Comparison of ENCODE assay signal across 12 cellular contexts in the genomic region with DNA sequence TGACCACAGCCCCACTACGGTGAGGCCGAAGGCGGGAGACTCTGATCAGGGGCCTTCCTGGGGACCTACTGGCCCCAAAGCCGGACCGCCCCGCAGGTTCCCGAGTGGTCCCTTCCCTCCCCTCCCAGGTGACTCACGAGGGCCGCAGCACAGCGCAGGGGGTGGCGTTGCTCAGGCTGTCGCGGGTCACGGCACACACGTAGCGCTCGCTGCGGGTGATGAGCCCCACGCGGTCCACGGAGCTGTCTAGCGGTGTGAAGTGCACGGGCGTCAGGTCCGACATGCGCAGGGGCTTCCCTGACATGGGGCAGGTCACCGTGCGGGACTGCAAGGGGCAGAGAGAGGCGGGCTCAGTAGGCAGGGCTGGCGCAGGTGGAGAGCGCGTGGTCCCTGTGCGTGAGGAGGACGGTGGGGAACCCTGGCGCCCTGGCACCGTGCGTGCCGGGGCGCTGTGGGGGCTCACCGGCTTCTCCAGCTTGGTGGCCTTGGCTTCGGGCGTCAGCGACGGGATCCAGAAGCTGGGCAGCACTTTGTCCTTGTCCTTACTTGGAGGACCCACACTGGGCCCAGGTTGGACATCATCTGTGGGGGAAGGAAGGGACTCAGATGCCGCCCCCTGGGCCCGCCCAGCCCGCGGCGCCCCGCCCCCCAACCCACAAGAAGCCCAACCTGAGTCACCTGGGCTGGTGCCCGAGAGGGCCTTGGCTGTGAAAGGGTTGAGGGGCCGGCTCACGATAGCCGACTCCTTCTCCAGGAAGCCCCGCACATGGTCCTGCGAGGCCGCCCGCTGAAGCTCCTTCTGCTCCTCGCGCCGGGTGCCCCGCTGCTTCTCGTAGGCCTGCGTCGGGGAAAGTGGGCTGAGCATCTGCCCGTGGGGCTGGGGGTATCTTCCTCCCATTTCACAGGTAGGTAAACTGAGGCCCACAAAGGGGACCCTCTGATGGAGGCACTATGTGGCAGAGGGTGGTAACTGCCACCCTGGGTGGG. TPM values are rescaled to one million over a fixed set of nuclear protein-coding genes. Genes with fewer than 3 reads are reported as not detected.
DNase-seq lines count a peak whose midpoint lies in the region; ATAC-seq, FAIRE-seq and TF ChIP-seq lines count a peak whose summit lies in the region.
"Had no signal": no experiment of that assay in that cellular context is flagged by ENCODE, and none has a peak within 500 bp of the region (broad histone marks: within the 10 kb centered on the region; RNA-seq: fewer than 3 reads in every experiment).

No MANE protein-coding gene starts in this region.

- in situ Hi-C loops in Panc1 (cut with HindIII; ENCODE audit: low pct_unique_long_range_greater_than_20kb, low sequenced_read_pairs) = no loop called here

- peaks cover 84% of the 10 kb centered on the region for H3K4me1 Mint-ChIP-seq in activated T-cell treated with anti-CD3 and anti-CD28 coated beads, Interleukin-2, amount 50 U/mL, for 24 hours (ENCODE audit: low read depth)

- peak overlapping the region; percentile 76 for H3K4me3 Mint-ChIP-seq in activated T-cell treated with anti-CD3 and anti-CD28 coated beads, Interleukin-2, amount 50 U/mL, for 24 hours

- TF ChIP-seq CTCF in Panc1 (IDR thresholded peaks at IDR 0.05) (no peak), BE2C (IDR thresholded peaks at IDR 0.05; ENCODE audit: low read depth, low read length) (no peak)

- H3K4me3 ChIP-seq in Panc1 (ENCODE audit: low read depth in 2 of 2, low read length in 2 of 2) (no peak overlapping the region), small intestine (ENCODE audit: low read depth in 1 of 2, low read length in 2 of 2) (no peak overlapping the region), BE2C (ENCODE audit: low read depth, low read length) (no peak overlapping the region)
- H3K4me3 ChIP-seq: dorsolateral prefrontal cortex, prostate gland had no signal

- no peaks in the 10 kb centered on the region for H3K27me3 Mint-ChIP-seq in activated T-cell treated with anti-CD3 and anti-CD28 coated beads, Interleukin-2, amount 50 U/mL, for 24 hours

- no TSS peak for BruUV-seq in Panc1 (replicated peaks; lab: Mats Ljungman, UMichigan)

- no peak for FAIRE-seq in small intestine (lab: Jason Lieb, UNC)

- H3K27ac ChIP-seq in Panc1 (ENCODE audit: low read length) (no peak overlapping the region), small intestine (ENCODE audit: low read depth in 1 of 2, low read length in 1 of 2) (peak overlapping the region in 1 of 2 donors; percentile 21)
- H3K27ac ChIP-seq: prostate gland had no signal

- H3K27me3 ChIP-seq in Panc1 (ENCODE audit: control insufficient read depth, insufficient read depth, low read length) (no peaks in the 10 kb centered on the region), small intestine (ENCODE audit: control insufficient read depth in 2 of 2, insufficient read depth in 2 of 2, low read length in 2 of 2) (no peaks in the 10 kb centered on the region), BE2C (no peaks in the 10 kb centered on the region)
- H3K27me3 ChIP-seq: dorsolateral prefrontal cortex had no signal

- H3K9me3 ChIP-seq in Panc1 (ENCODE audit: control insufficient read depth, insufficient read depth, low read depth, low read length) = no peaks in the 10 kb centered on the region
- H3K9me3 ChIP-seq in small intestine (ENCODE audit: control insufficient read depth, low read depth) = no peaks in the 10 kb centered on the region
- H3K9me3 ChIP-seq in BE2C = peaks cover 4% of the 10 kb centered on the region; the same call in 1 of the 2 replicates
- H3K9me3 ChIP-seq: prostate gland, SK-N-SH had no signal

- intact Hi-C loops in Panc1 (cut with micrococcal nuclease; ENCODE audit: unreplicated experiment) = no loop called here

- POLR2A ChIA-PET in Panc1 (lab: Charles Lee) = no interaction called here

- H3K9me3 Mint-ChIP-seq in activated T-cell treated with anti-CD3 and anti-CD28 coated beads, Interleukin-2, amount 50 U/mL, for 24 hours = no peaks in the 10 kb centered on the region

- H3K36me3 ChIP-seq in Panc1 (ENCODE audit: control insufficient read depth, insufficient read depth, low read length) (no peaks in the 10 kb centered on the region; the same call in 1 of the 2 replicates), small intestine (ENCODE audit: control insufficient read depth in 2 of 2, insufficient read depth in 2 of 2, low read length in 2 of 2) (peaks cover 12 to 22% of the 10 kb centered on the region in 2 donors), BE2C (peaks cover 29% of the 10 kb centered on the region)

- H3K4me1 ChIP-seq in Panc1 (ENCODE audit: control insufficient read depth, insufficient read depth, low read length) = no peaks in the 10 kb centered on the region
- peaks cover 5 to 11% of the 10 kb centered on the region in 2 donors for H3K4me1 ChIP-seq in small intestine (ENCODE audit: control insufficient read depth in 2 of 2, insufficient read depth in 1 of 2, low read depth in 1 of 2, low read length in 1 of 2)
- peaks cover 3% of the 10 kb centered on the region; the same call in 1 of the 2 replicates for H3K4me1 ChIP-seq in BE2C
- H3K4me1 ChIP-seq: prostate gland had no signal

- DNase-seq in Panc1 (ENCODE audit: low read depth, low spot score) (no peak), iPS DF 19.7 (ENCODE audit: low read depth, low spot score) (peak; percentile 57), small intestine (peak; percentile 59), NOMO-1 treated with dmso at 0.1 percent for 144 hours (lab: John Stamatoyannopoulos, UW; ENCODE audit: unreplicated experiment) (no peak), BE2C (no peak), NCI-H69 (lab: John Stamatoyannopoulos, UW) (no peak)
- peak; percentile 61 for DNase-seq in activated T-cell treated with anti-CD3 and anti-CD28 coated beads, Interleukin-2, amount 50 U/mL, for 24 hours
- DNase-seq: dorsolateral prefrontal cortex, NCI-H2227 treated with DMSO at 0.1 percent for 48 hours had no signal

- WGBS in small intestine, 3 donors = 45 to 82% (median 71%) methylated on average over 62 to 66 of the region's 66 CpGs

- CTCF ChIA-PET in Panc1 (lab: Charles Lee) = no interaction called here

- H3K27ac Mint-ChIP-seq in activated T-cell treated with anti-CD3 and anti-CD28 coated beads, Interleukin-2, amount 50 U/mL, for 24 hours = peak overlapping the region; percentile 96

- H3K36me3 Mint-ChIP-seq in activated T-cell treated with anti-CD3 and anti-CD28 coated beads, Interleukin-2, amount 50 U/mL, for 24 hours (ENCODE audit: low read depth) = peaks cover 69% of the 10 kb centered on the region

- peak; percentile 37; the same call in 1 of the 2 replicates for ATAC-seq in Panc1
- ATAC-seq in GM18498 (IDR thresholded peaks at IDR 0.05; ENCODE audit: unreplicated experiment) = no peak

RNA-seq across cellular contexts. Expression of a gene that starts 23.7 kb away (rescaled TPM):
- 66.1 TPM for total RNA-seq in Panc1 (2021; ENCODE audit: unreplicated experiment)
- polyA plus RNA-seq in Panc1 (2012; ENCODE audit: insufficient read length) = 120 TPM
- 100 to 1,000 TPM; 102 to 181 (median 167) TPM for polyA plus RNA-seq in small intestine
- polyA plus RNA-seq in BE2C (2012; ENCODE audit: insufficient read depth, insufficient read length, low read depth) = 164 TPM

RNA-seq across cellular contexts. Expression of a gene that starts 24.4 kb away (rescaled TPM):
- total RNA-seq in Panc1 (2021; ENCODE audit: unreplicated experiment) = 0.64 TPM
- polyA plus RNA-seq in Panc1 (2012; ENCODE audit: insufficient read length) = 0.84 TPM
- polyA plus RNA-seq in small intestine = 10 to 100 TPM; 14.2 to 23.7 (median 21.3) TPM
- not detected for polyA plus RNA-seq in BE2C (2012; ENCODE audit: insufficient read depth, insufficient read length, low read depth)

RNA-seq across cellular contexts. Expression of a gene that starts 28.9 kb away (rescaled TPM):
- 3.0 TPM for total RNA-seq in Panc1 (2021; ENCODE audit: unreplicated experiment)
- polyA plus RNA-seq in Panc1 (2012; ENCODE audit: insufficient read length) = 16.3 TPM
- polyA plus RNA-seq in small intestine = 100 to 1,000 TPM in 2 of 3 donors, 10 to 100 TPM in 1; 38.0 to 687 (median 437) TPM
- polyA plus RNA-seq in BE2C (2012; ENCODE audit: insufficient read depth, insufficient read length, low read depth) = 7.2 TPM

RNA-seq across cellular contexts. Expression of a gene that starts 34.3 kb away (rescaled TPM):
- total RNA-seq in Panc1 (2021; ENCODE audit: unreplicated experiment) = 22.9 TPM
- 23.1 TPM for polyA plus RNA-seq in Panc1 (2012; ENCODE audit: insufficient read length)
- polyA plus RNA-seq in small intestine = 10 to 100 TPM in 1 of 3 donors, 1 to 10 TPM in 2; 2.4 to 11.4 (median 4.5) TPM
- polyA plus RNA-seq in BE2C (2012; ENCODE audit: insufficient read depth, insufficient read length, low read depth) = 34.3 TPM

RNA-seq across cellular contexts. Expression of a gene that starts 44.2 kb away (rescaled TPM):
- 16.7 TPM for total RNA-seq in Panc1 (2021; ENCODE audit: unreplicated experiment)
- polyA plus RNA-seq in Panc1 (2012; ENCODE audit: insufficient read length) = 39.5 TPM
- polyA plus RNA-seq in small intestine = 100 to 1,000 TPM; 354 to 541 (median 486) TPM
- polyA plus RNA-seq in BE2C (2012; ENCODE audit: insufficient read depth, insufficient read length, low read depth) = 8.4 TPM

Comparison
In these comparisons a context has a peak if more than half of its experiments do, and no peak if none do; other contexts are left out.
1. DNase-seq: peak in activated T-cell treated with anti-CD3 and anti-CD28 coated beads, Interleukin-2, amount 50 U/mL, for 24 hours (single experiment), iPS DF 19.7 (single experiment) and small intestine (single experiment); none in Panc1 (single experiment), NOMO-1 treated with dmso at 0.1 percent for 144 hours (single experiment), BE2C (single experiment) and NCI-H69 (single experiment).